In genomic region chr4:1040344-1041146, GRCh38 we compare ENCODE assay signal across 19 cellular contexts. TPM values are rescaled to one million over a fixed set of nuclear protein-coding genes. Genes with fewer than 3 reads are reported as not detected.
DNase-seq lines count a peak whose midpoint lies in the region; ATAC-seq and TF ChIP-seq lines count a peak whose summit lies in the region.
"Had no signal": no experiment of that assay in that cellular context is flagged by ENCODE, and none has a peak within 500 bp of the region (broad histone marks: within the 10 kb centered on the region; RNA-seq: fewer than 3 reads in every experiment).

No MANE protein-coding gene starts in this region.

- H2BK120ac ChIP-seq in mesenchymal stem cell (ENCODE audit: low read depth, low read length) = no peak overlapping the region

- POLR2A ChIA-PET in WTC11 (lab: Charles Lee) = no interaction called here
- POLR2A ChIA-PET in CD4-positive, alpha-beta T cell (lab: Charles Lee) = no interaction called here

- H2AFZ ChIP-seq in mesenchymal stem cell (ENCODE audit: low read depth, low read length) = no peak overlapping the region

- DNase-seq in right cardiac atrium (peak; percentile 21 to 60 (median 36)), right atrium auricular region (ENCODE audit: low spot score) (no peak), WTC11 (ENCODE audit: low spot score) (no peak), mesenchymal stem cell (no peak), type B pancreatic cell (ENCODE audit: extremely low spot score, unreplicated experiment) (no peak), foreskin melanocyte (no peak)
- no peak for DNase-seq in CD4-positive, alpha-beta T cell
- DNase-seq: activated CD4-positive, alpha-beta T cell treated with anti-CD3 and anti-CD28 coated beads for 1 hour; activated T-cell treated with anti-CD3 and anti-CD28 coated beads, Interleukin-2, amount 50 U/mL, for 72 hours; effector memory CD4-positive, alpha-beta T cell; GDM1; Karpas-422; NCI-H2107; NCI-H510A treated with DMSO at 0.1 percent for 48 hours; RPMI8226 had no signal

- H3K4me2 ChIP-seq in mesenchymal stem cell (ENCODE audit: low read length, poor library complexity, severe bottlenecking) = peak overlapping the region; percentile 37

- H3K27me3 Mint-ChIP-seq in WTC11 (ENCODE audit: low read depth) (no peaks in the 10 kb centered on the region; the same call in 1 of the 2 replicates), type B pancreatic cell (peaks cover 3% of the 10 kb centered on the region)
- peaks cover 18% of the 10 kb centered on the region for H3K27me3 Mint-ChIP-seq in CD4-positive, alpha-beta T cell

- H3K23ac ChIP-seq in mesenchymal stem cell (ENCODE audit: low read length in 2 of 2) = no peak overlapping the region

- H4K91ac ChIP-seq in mesenchymal stem cell (ENCODE audit: low read length) = peak overlapping the region; percentile 92

- H2BK5ac ChIP-seq in mesenchymal stem cell (ENCODE audit: low read depth, low read length, poor library complexity, severe bottlenecking) = no peak overlapping the region

- CTCF ChIA-PET in WTC11 (lab: Charles Lee) = no interaction called here
- CTCF ChIA-PET in CD4-positive, alpha-beta T cell (lab: Charles Lee) = no interaction called here

- no peak overlapping the region for H2BK15ac ChIP-seq in mesenchymal stem cell (ENCODE audit: low read depth, poor library complexity, severe bottlenecking)

- no peak overlapping the region for H3K27ac ChIP-seq in right cardiac atrium (ENCODE audit: low read length)
- H3K27ac ChIP-seq in right atrium auricular region = no peak overlapping the region
- peak overlapping the region; percentile 21 for H3K27ac ChIP-seq in mesenchymal stem cell (ENCODE audit: low read length, poor library complexity, severe bottlenecking)
- no peak overlapping the region for H3K27ac ChIP-seq in CD4-positive, alpha-beta T cell (ENCODE audit: low read depth, low read length)
- H3K27ac ChIP-seq: neutrophil had no signal

- H3K18ac ChIP-seq in mesenchymal stem cell (ENCODE audit: low read depth in 1 of 2, low read length in 2 of 2) = peak overlapping the region in 1 of 2 experiments; percentile 46

- 0 out of 2 replicates have a peak, but pooled peaks cover 3% of the 10 kb centered on the region for H3K4me1 Mint-ChIP-seq in WTC11
- peaks cover 15% of the 10 kb centered on the region for H3K4me1 Mint-ChIP-seq in type B pancreatic cell (ENCODE audit: unreplicated experiment)
- H3K4me1 Mint-ChIP-seq in CD4-positive, alpha-beta T cell (ENCODE audit: low read depth) = no peaks in the 10 kb centered on the region

- H3K4me3 ChIP-seq in right cardiac atrium (ENCODE audit: low read length) = no peak overlapping the region
- no peak overlapping the region for H3K4me3 ChIP-seq in right atrium auricular region
- no peak overlapping the region for H3K4me3 ChIP-seq in mesenchymal stem cell (ENCODE audit: insufficient read depth in 1 of 2, low read depth in 1 of 2, low read length in 2 of 2)

- H3K4me1 ChIP-seq in right cardiac atrium (ENCODE audit: control insufficient read depth, insufficient read depth, low read length) = peaks cover 2% of the 10 kb centered on the region
- peaks cover 0 to 28% of the 10 kb centered on the region in 2 donors for H3K4me1 ChIP-seq in right atrium auricular region
- H3K4me1 ChIP-seq in mesenchymal stem cell (ENCODE audit: control insufficient read depth, insufficient read depth, low read depth, low read length) = peaks cover 79% of the 10 kb centered on the region

- peak overlapping the region; percentile 72 for H2AK5ac ChIP-seq in mesenchymal stem cell (ENCODE audit: low read length, severe bottlenecking)

- H3K9me3 ChIP-seq in right cardiac atrium (ENCODE audit: control insufficient read depth, low read length) = no peaks in the 10 kb centered on the region
- H3K9me3 ChIP-seq in right atrium auricular region = no peaks in the 10 kb centered on the region
- H3K9me3 ChIP-seq in mesenchymal stem cell (ENCODE audit: control insufficient read depth, low read length) = no peaks in the 10 kb centered on the region
- H3K9me3 ChIP-seq in CD4-positive, alpha-beta T cell (ENCODE audit: control insufficient read depth, low read length) = no peaks in the 10 kb centered on the region
- H3K9me3 ChIP-seq: neutrophil had no signal

- no peaks in the 10 kb centered on the region for H3K27me3 ChIP-seq in right cardiac atrium (ENCODE audit: control insufficient read depth, insufficient read depth)
- peaks cover 0 to 8% of the 10 kb centered on the region in 2 donors for H3K27me3 ChIP-seq in right atrium auricular region
- H3K27me3 ChIP-seq in mesenchymal stem cell (ENCODE audit: control insufficient read depth in 1 of 2, insufficient read depth in 1 of 2, low read length in 2 of 2) = no peaks in the 10 kb centered on the region
- peaks cover 18% of the 10 kb centered on the region for H3K27me3 ChIP-seq in CD4-positive, alpha-beta T cell (ENCODE audit: control insufficient read depth, insufficient read depth, low read length)

- H3K27ac Mint-ChIP-seq in WTC11 (peak overlapping the region; percentile 80; the same call in 1 of the 2 replicates), type B pancreatic cell (no peak overlapping the region)
- no peak overlapping the region for H3K27ac Mint-ChIP-seq in CD4-positive, alpha-beta T cell
- H3K27ac Mint-ChIP-seq: activated naive CD4-positive, alpha-beta T cell treated with anti-CD3 and anti-CD28 coated beads, Interleukin-2, amount 50 U/mL, for 24 hours; activated T-cell treated with anti-CD3 and anti-CD28 coated beads, Interleukin-2, amount 50 U/mL, for 72 hours had no signal

- H3K36me3 ChIP-seq in right atrium auricular region (no peaks in the 10 kb centered on the region), mesenchymal stem cell (ENCODE audit: control insufficient read depth in 1 of 2, insufficient read depth in 2 of 2, low read depth in 1 of 2, low read length in 2 of 2) (peaks cover 0 to 3% of the 10 kb centered on the region in 2 experiments)
- H3K36me3 ChIP-seq: neutrophil had no signal

- H4K8ac ChIP-seq in mesenchymal stem cell (ENCODE audit: low read length) = no peak overlapping the region

- no peaks in the 10 kb centered on the region for H3K79me1 ChIP-seq in mesenchymal stem cell (replicated peaks; ENCODE audit: low read length, poor library complexity, severe bottlenecking)

- no peak for TF ChIP-seq CTCF in right atrium auricular region (IDR thresholded peaks at IDR 0.05)
- no peak for TF ChIP-seq CTCF in WTC11 (IDR thresholded peaks at IDR 0.05)
- no peak for TF ChIP-seq CTCF in type B pancreatic cell (conservative IDR thresholded peaks at IDR 0.05)
- no peak for TF ChIP-seq CTCF in CD4-positive, alpha-beta T cell (IDR thresholded peaks at IDR 0.05)

- H3K9ac ChIP-seq in mesenchymal stem cell (ENCODE audit: low read length) = peak overlapping the region; percentile 54

- no peaks in the 10 kb centered on the region for H3K9me3 Mint-ChIP-seq in WTC11
- no peaks in the 10 kb centered on the region for H3K9me3 Mint-ChIP-seq in type B pancreatic cell
- H3K9me3 Mint-ChIP-seq in CD4-positive, alpha-beta T cell = no peaks in the 10 kb centered on the region
- H3K9me3 Mint-ChIP-seq: activated naive CD4-positive, alpha-beta T cell treated with anti-CD3 and anti-CD28 coated beads, Interleukin-2, amount 50 U/mL, for 24 hours; CD4-positive, alpha-beta memory T cell had no signal

- peak overlapping the region in 1 of 2 experiments; percentile 12 for H3K4ac ChIP-seq in mesenchymal stem cell (ENCODE audit: low read depth in 1 of 2, low read length in 2 of 2)

- no peak for ATAC-seq in right cardiac atrium
- no peak for ATAC-seq in WTC11
- no peak for ATAC-seq in HG03521 (IDR thresholded peaks at IDR 0.05; ENCODE audit: unreplicated experiment)
- no peak for ATAC-seq in CD4-positive, alpha-beta T cell (ENCODE audit: poor library complexity)
- ATAC-seq: activated T-cell treated with anti-CD3 and anti-CD28 coated beads, Interleukin-2, amount 50 U/mL, for 72 hours had no signal

- intact Hi-C loops in right cardiac atrium (cut with DNase I) = no loop called here
- intact Hi-C loops in CD4-positive, alpha-beta T cell (cut with DNase I, micrococcal nuclease) = no loop called here

- H2BK12ac ChIP-seq in mesenchymal stem cell (ENCODE audit: low read length in 2 of 2) = peak overlapping the region in 1 of 2 experiments; percentile 27

- H3K14ac ChIP-seq in mesenchymal stem cell (ENCODE audit: low read length in 2 of 2) = no peak overlapping the region

- no peaks in the 10 kb centered on the region for H3K36me3 Mint-ChIP-seq in WTC11
- no peaks in the 10 kb centered on the region for H3K36me3 Mint-ChIP-seq in type B pancreatic cell
- no peaks in the 10 kb centered on the region for H3K36me3 Mint-ChIP-seq in CD4-positive, alpha-beta T cell (ENCODE audit: low read depth)
- H3K36me3 Mint-ChIP-seq: activated naive CD4-positive, alpha-beta T cell treated with anti-CD3 and anti-CD28 coated beads, Interleukin-2, amount 50 U/mL, for 24 hours; CD4-positive, alpha-beta memory T cell had no signal

- 84% methylated on average over 21 of the region's 21 CpGs for WGBS in right cardiac atrium
- whole genome bisulfite sequencing in mesenchymal stem cell = 95% methylated on average over 21 of the region's 21 CpGs

- H3K4me3 Mint-ChIP-seq in WTC11 (no peak overlapping the region), type B pancreatic cell (peak overlapping the region; percentile 46)
- H3K4me3 Mint-ChIP-seq in CD4-positive, alpha-beta T cell = no peak overlapping the region
- H3K4me3 Mint-ChIP-seq: activated naive CD4-positive, alpha-beta T cell treated with anti-CD3 and anti-CD28 coated beads, Interleukin-2, amount 50 U/mL, for 24 hours; activated T-cell treated with anti-CD3 and anti-CD28 coated beads, Interleukin-2, amount 50 U/mL, for 72 hours had no signal

RNA-seq across cellular contexts. Expression of gene FGFRL1, which starts 29.1 kb away (rescaled TPM):
- 10 to 100 TPM; 17.4 to 21.7 (median 20.3) TPM for total RNA-seq in right cardiac atrium
- 19.2 TPM for polyA plus RNA-seq in right cardiac atrium
- total RNA-seq in right atrium auricular region = 10 to 100 TPM; 30.3 to 47.1 TPM
- 25.9 to 30.6 TPM (median 27.3 TPM) in 3 replicates for total RNA-seq in WTC11 (2021)
- polyA plus RNA-seq in mesenchymal stem cell (2013, experiment 1 of 2) = 23.4 TPM
- polyA plus RNA-seq in mesenchymal stem cell (2013, experiment 2 of 2) = 23.1 TPM
- 20.5 and 30.9 TPM in 2 replicates for total RNA-seq in type B pancreatic cell (ENCODE audit: low replicate concordance)
- 10 to 100 TPM; 21.8 to 25.0 TPM for total RNA-seq in CD4-positive, alpha-beta T cell

RNA-seq across cellular contexts. Expression of gene SLC26A1, which starts 47.3 kb away (rescaled TPM):
- total RNA-seq in right cardiac atrium (under 1 TPM in 2 of 4 donors, not detected in 2; 0.36 to 0.37 TPM), right atrium auricular region (not detected), WTC11 (2021) (0.14 to 0.85 TPM (median 0.25 TPM) in 3 replicates), type B pancreatic cell (ENCODE audit: low replicate concordance) (2.8 and 3.8 TPM in 2 replicates)
- polyA plus RNA-seq in right cardiac atrium = 0.34 TPM
- 0.15 TPM for polyA plus RNA-seq in mesenchymal stem cell (2013, experiment 1 of 2)
- polyA plus RNA-seq in mesenchymal stem cell (2013, experiment 2 of 2) = 0.26 TPM
- total RNA-seq in CD4-positive, alpha-beta T cell = not detected
- total RNA-seq: activated T-cell treated with anti-CD3 and anti-CD28 coated beads, Interleukin-2, amount 50 U/mL, for 72 hours had no signal

RNA-seq across cellular contexts. Expression of gene IDUA, which starts 53.7 kb away (rescaled TPM):
- total RNA-seq in right cardiac atrium (10 to 100 TPM; 14.7 to 17.4 (median 17.1) TPM), right atrium auricular region (10 to 100 TPM in 1 of 2 donors, 1 to 10 TPM in 1; 8.9 to 10.2 TPM), WTC11 (2021) (8.5 to 9.7 TPM (median 8.7 TPM) in 3 replicates), type B pancreatic cell (ENCODE audit: low replicate concordance) (20.7 and 37.2 TPM in 2 replicates)
- polyA plus RNA-seq in right cardiac atrium = 8.5 TPM
- polyA plus RNA-seq in mesenchymal stem cell (2013, experiment 1 of 2) = 14.5 TPM
- polyA plus RNA-seq in mesenchymal stem cell (2013, experiment 2 of 2) = 13.8 TPM
- total RNA-seq in CD4-positive, alpha-beta T cell = 10 to 100 TPM; 70.2 to 77.8 TPM

Comparison
In these comparisons a context has a peak if more than half of its experiments do, and no peak if none do; other contexts are left out.
1. DNase-seq: peak in right cardiac atrium (3 of 3); none in right atrium auricular region (single experiment), WTC11 (single experiment), mesenchymal stem cell (single experiment), type B pancreatic cell (single experiment), CD4-positive, alpha-beta T cell (0 of 10) and foreskin melanocyte (single experiment).